In genomic region chr11:59776210-59777066, GRCh38 we compare ENCODE assay signal across 14 cellular contexts. TPM values are rescaled to one million over a fixed set of nuclear protein-coding genes. Genes with fewer than 3 reads are reported as not detected.
DNase-seq lines count a peak whose midpoint lies in the region; ATAC-seq, FAIRE-seq and TF ChIP-seq lines count a peak whose summit lies in the region.
"Had no signal": no experiment of that assay in that cellular context is flagged by ENCODE, and none has a peak within 500 bp of the region (broad histone marks: within the 10 kb centered on the region; RNA-seq: fewer than 3 reads in every experiment).

No MANE protein-coding gene starts in this region.

- H3K9me3 ChIP-seq in breast epithelium (no peaks in the 10 kb centered on the region), testis (no peaks in the 10 kb centered on the region)
- H3K9me3 ChIP-seq in naive thymus-derived CD4-positive, alpha-beta T cell (ENCODE audit: control insufficient read depth in 2 of 3, low read length in 3 of 3), result no peaks in the 10 kb centered on the region
- H3K9me3 ChIP-seq in CD4-positive, alpha-beta T cell (ENCODE audit: control insufficient read depth, low read length), result no peaks in the 10 kb centered on the region

- H3K36me3 Mint-ChIP-seq in MCF 10A (ENCODE audit: insufficient read depth, unreplicated experiment), result peaks cover 50% of the 10 kb centered on the region
- peaks cover 16% of the 10 kb centered on the region for H3K36me3 Mint-ChIP-seq in activated T-helper 1 cell treated with anti-CD3 and anti-CD28 coated beads, Interleukin-12 subunit alpha, Interleukin-12 subunit beta, Interleukin-2, Interleukin-4 antibody, amounts not matched to agents 30 ng/mL and 10 ng/mL and 1 ng/mL, durations not matched to agents 14 hours and 24 hours and 36 hours (ENCODE audit: low read depth)
- H3K36me3 Mint-ChIP-seq in naive thymus-derived CD4-positive, alpha-beta T cell, result peaks cover 0 to 55% (median 28%) of the 10 kb centered on the region in 5 donors
- H3K36me3 Mint-ChIP-seq in CD4-positive, alpha-beta T cell (ENCODE audit: low read depth), result no peaks in the 10 kb centered on the region

- POLR2A ChIA-PET in MCF 10A (lab: Yijun Ruan, JAX), result interaction anchor here (0.9 to 8.4 kb wide), 6 partner anchors 10 to 162 kb away, joined by 4 to 64 read pairs (median 6); partner anchors contain the start of genes MRPL16 and STX3
- POLR2A ChIA-PET in naive thymus-derived CD4-positive, alpha-beta T cell (lab: Charles Lee), result no interaction called here
- POLR2A ChIA-PET in CD4-positive, alpha-beta T cell (lab: Charles Lee), result interaction anchor here (2.2 kb wide), 1 partner anchor 21 kb away, joined by 5 read pairs; no protein-coding TSS in a partner anchor

- H3K4me3 Mint-ChIP-seq in MCF 10A (ENCODE audit: unreplicated experiment), result no peak overlapping the region
- H3K4me3 Mint-ChIP-seq in activated T-helper 1 cell treated with anti-CD3 and anti-CD28 coated beads, Interleukin-12 subunit alpha, Interleukin-12 subunit beta, Interleukin-2, Interleukin-4 antibody, amounts not matched to agents 30 ng/mL and 10 ng/mL and 1 ng/mL, durations not matched to agents 14 hours and 24 hours and 36 hours, result peak overlapping the region; percentile 23
- peak overlapping the region in 1 of 10 donors; percentile 16 for H3K4me3 Mint-ChIP-seq in naive thymus-derived CD4-positive, alpha-beta T cell
- no peak overlapping the region for H3K4me3 Mint-ChIP-seq in CD4-positive, alpha-beta T cell
- H3K4me3 Mint-ChIP-seq: naive B cell; T-helper 2 cell treated with Interferon-gamma antibody and Interleukin-4, amounts not matched to agents 5 μg/mL and 100 μg/mL, for 36 hours had no signal

- peaks cover 14% of the 10 kb centered on the region for H3K4me1 Mint-ChIP-seq in MCF 10A (ENCODE audit: insufficient read depth, unreplicated experiment)
- peaks cover 68% of the 10 kb centered on the region for H3K4me1 Mint-ChIP-seq in activated T-helper 1 cell treated with anti-CD3 and anti-CD28 coated beads, Interleukin-12 subunit alpha, Interleukin-12 subunit beta, Interleukin-2, Interleukin-4 antibody, amounts not matched to agents 30 ng/mL and 10 ng/mL and 1 ng/mL, durations not matched to agents 14 hours and 24 hours and 36 hours (ENCODE audit: low read depth)
- peaks cover 16 to 71% (median 23%) of the 10 kb centered on the region in 7 donors for H3K4me1 Mint-ChIP-seq in naive thymus-derived CD4-positive, alpha-beta T cell
- peaks cover 26% of the 10 kb centered on the region for H3K4me1 Mint-ChIP-seq in CD4-positive, alpha-beta T cell (ENCODE audit: low read depth)

- H3K27me3 ChIP-seq in breast epithelium, result no peaks in the 10 kb centered on the region
- no peaks in the 10 kb centered on the region for H3K27me3 ChIP-seq in naive thymus-derived CD4-positive, alpha-beta T cell (ENCODE audit: control insufficient read depth in 2 of 2, insufficient read depth in 2 of 2, low read length in 2 of 2)
- no peaks in the 10 kb centered on the region for H3K27me3 ChIP-seq in testis
- H3K27me3 ChIP-seq in CD4-positive, alpha-beta T cell (ENCODE audit: control insufficient read depth, insufficient read depth, low read length), result no peaks in the 10 kb centered on the region

- H3K4me1 ChIP-seq in breast epithelium (no peaks in the 10 kb centered on the region), testis (no peaks in the 10 kb centered on the region)
- H3K4me1 ChIP-seq in naive thymus-derived CD4-positive, alpha-beta T cell (ENCODE audit: control insufficient read depth in 2 of 2, insufficient read depth in 2 of 2, low read length in 2 of 2), result peaks cover 0 to 19% of the 10 kb centered on the region in 2 donors

- CTCF ChIA-PET in MCF 10A (lab: Yijun Ruan, JAX), result interaction anchor here (0.6 to 3.5 kb wide), 7 partner anchors 9 to 723 kb away, joined by 3 to 19 read pairs (median 3); partner anchors contain the start of gene STX3
- CTCF ChIA-PET in naive thymus-derived CD4-positive, alpha-beta T cell (lab: Charles Lee), result interaction anchor here (1.0 kb wide), 1 partner anchor 23 kb away, joined by 3 read pairs; no protein-coding TSS in a partner anchor
- CTCF ChIA-PET in CD4-positive, alpha-beta T cell (lab: Charles Lee), result interaction anchor here (1.4 kb wide), 1 partner anchor 18 kb away, joined by 3 read pairs; no protein-coding TSS in a partner anchor

- no peaks in the 10 kb centered on the region for H3K27me3 Mint-ChIP-seq in MCF 10A (ENCODE audit: insufficient read depth, unreplicated experiment)
- H3K27me3 Mint-ChIP-seq in activated T-helper 1 cell treated with anti-CD3 and anti-CD28 coated beads, Interleukin-12 subunit alpha, Interleukin-12 subunit beta, Interleukin-2, Interleukin-4 antibody, amounts not matched to agents 30 ng/mL and 10 ng/mL and 1 ng/mL, durations not matched to agents 14 hours and 24 hours and 36 hours (ENCODE audit: insufficient read depth), result no peaks in the 10 kb centered on the region
- no peaks in the 10 kb centered on the region for H3K27me3 Mint-ChIP-seq in naive thymus-derived CD4-positive, alpha-beta T cell
- no peaks in the 10 kb centered on the region for H3K27me3 Mint-ChIP-seq in CD4-positive, alpha-beta T cell
- H3K27me3 Mint-ChIP-seq: naive B cell had no signal

- BruUV-seq in MCF 10A (replicated peaks; lab: Mats Ljungman, UMichigan), result no TSS peak

- TF ChIP-seq POLR2A in breast epithelium (IDR thresholded peaks at IDR 0.05) (no peak), testis (IDR thresholded peaks at IDR 0.05) (no peak)

- H3K4me3 ChIP-seq in breast epithelium, result no peak overlapping the region
- H3K4me3 ChIP-seq in naive thymus-derived CD4-positive, alpha-beta T cell (ENCODE audit: low read length), result no peak overlapping the region
- no peak overlapping the region for H3K4me3 ChIP-seq in testis

- TF ChIP-seq CTCF in MCF 10A (IDR thresholded peaks at IDR 0.05; ENCODE audit: unreplicated experiment) (no peak), breast epithelium (IDR thresholded peaks at IDR 0.05) (no peak), testis (IDR thresholded peaks at IDR 0.05) (no peak)
- no peak for TF ChIP-seq CTCF in CD4-positive, alpha-beta T cell (IDR thresholded peaks at IDR 0.05)

- peak overlapping the region in 1 of 2 donors; percentile 50 for H3K27ac ChIP-seq in breast epithelium
- H3K27ac ChIP-seq in naive thymus-derived CD4-positive, alpha-beta T cell (ENCODE audit: low read depth, low read length), result no peak overlapping the region
- H3K27ac ChIP-seq in testis, result no peak overlapping the region
- H3K27ac ChIP-seq in CD4-positive, alpha-beta T cell (ENCODE audit: low read depth, low read length), result no peak overlapping the region

- H3K9me3 Mint-ChIP-seq in MCF 10A (ENCODE audit: unreplicated experiment), result no peaks in the 10 kb centered on the region
- peaks cover under 1% of the 10 kb centered on the region for H3K9me3 Mint-ChIP-seq in activated T-helper 1 cell treated with anti-CD3 and anti-CD28 coated beads, Interleukin-12 subunit alpha, Interleukin-12 subunit beta, Interleukin-2, Interleukin-4 antibody, amounts not matched to agents 30 ng/mL and 10 ng/mL and 1 ng/mL, durations not matched to agents 14 hours and 24 hours and 36 hours
- no peaks in the 10 kb centered on the region for H3K9me3 Mint-ChIP-seq in naive thymus-derived CD4-positive, alpha-beta T cell
- no peaks in the 10 kb centered on the region for H3K9me3 Mint-ChIP-seq in CD4-positive, alpha-beta T cell

- intact Hi-C loops in MCF 10A (cut with micrococcal nuclease), result loop anchor here (1.0 kb wide), 1 partner anchor 20 kb away; no protein-coding TSS in a partner anchor
- intact Hi-C loops in breast epithelium (cut with DNase I; ENCODE audit: low total_unique reads), result no loop called here
- intact Hi-C loops in activated T-helper 1 cell treated with anti-CD3 and anti-CD28 coated beads, Interleukin-12 subunit alpha, Interleukin-12 subunit beta, Interleukin-2, Interleukin-4 antibody, amounts not matched to agents 30 ng/mL and 10 ng/mL and 1 ng/mL, durations not matched to agents 14 hours and 24 hours and 36 hours (cut with micrococcal nuclease), result loop anchor here (2.0 kb wide), 2 partner anchors 22 to 34 kb away; partner anchors contain the start of genes MRPL16 and STX3
- intact Hi-C loops in naive thymus-derived CD4-positive, alpha-beta T cell (cut with micrococcal nuclease), result no loop called here
- intact Hi-C loops in testis (cut with DNase I; ENCODE audit: low total_unique reads), result no loop called here
- intact Hi-C loops in CD4-positive, alpha-beta T cell (cut with DNase I, micrococcal nuclease), result no loop called here

- ATAC-seq in naive thymus-derived CD4-positive, alpha-beta T cell, result no peak
- ATAC-seq in CD4-positive, alpha-beta T cell (ENCODE audit: poor library complexity), result no peak

- WGBS in testis, 2 donors, result 84% methylated on average over 5 of the region's 5 CpGs

- no peaks in the 10 kb centered on the region for H3K36me3 ChIP-seq in breast epithelium
- no peaks in the 10 kb centered on the region for H3K36me3 ChIP-seq in naive thymus-derived CD4-positive, alpha-beta T cell (ENCODE audit: control insufficient read depth in 2 of 3, insufficient read depth in 3 of 3, low read length in 3 of 3)
- H3K36me3 ChIP-seq in testis (ENCODE audit: low read depth, missing control alignments), result no peaks in the 10 kb centered on the region

- H3K27ac Mint-ChIP-seq in MCF 10A (ENCODE audit: low read depth, unreplicated experiment), result no peak overlapping the region
- peak overlapping the region; percentile 50 for H3K27ac Mint-ChIP-seq in activated T-helper 1 cell treated with anti-CD3 and anti-CD28 coated beads, Interleukin-12 subunit alpha, Interleukin-12 subunit beta, Interleukin-2, Interleukin-4 antibody, amounts not matched to agents 30 ng/mL and 10 ng/mL and 1 ng/mL, durations not matched to agents 14 hours and 24 hours and 36 hours
- peak overlapping the region in 2 of 9 donors; percentile 40 to 55 for H3K27ac Mint-ChIP-seq in naive thymus-derived CD4-positive, alpha-beta T cell
- no peak overlapping the region for H3K27ac Mint-ChIP-seq in CD4-positive, alpha-beta T cell
- H3K27ac Mint-ChIP-seq: naive B cell; T-helper 2 cell treated with Interferon-gamma antibody and Interleukin-4, amounts not matched to agents 5 μg/mL and 100 μg/mL, for 36 hours had no signal

- peak; percentile 42 for FAIRE-seq in urothelium cell line (lab: Jason Lieb, UNC)
- FAIRE-seq: GM12892 had no signal

- DNase-seq in MCF 10A (ENCODE audit: unreplicated experiment) (peak; percentile 94), breast epithelium (ENCODE audit: low spot score in 2 of 2) (no peak), kidney glomerular epithelial cell (lab: John Stamatoyannopoulos, UW) (peak; percentile 92), urothelium cell line (ENCODE audit: low spot score) (peak; percentile 89), testis (no peak)
- DNase-seq in activated T-helper 1 cell treated with anti-CD3 and anti-CD28 coated beads, Interleukin-12 subunit alpha, Interleukin-12 subunit beta, Interleukin-2, Interleukin-4 antibody, amounts not matched to agents 30 ng/mL and 10 ng/mL and 1 ng/mL, durations not matched to agents 14 hours and 24 hours and 36 hours (ENCODE audit: low spot score), result no peak
- DNase-seq in naive thymus-derived CD4-positive, alpha-beta T cell, result no peak
- no peak for DNase-seq in CD4-positive, alpha-beta T cell
- DNase-seq: activated naive CD4-positive, alpha-beta T cell treated with anti-CD3 and anti-CD28 coated beads, Interleukin-2, amount 50 U/mL, for 16 hours; C1 segment of cervical spinal cord; naive B cell; NCI-H2227 treated with DMSO at 0.1 percent for 48 hours had no signal

RNA-seq across cellular contexts. Expression of gene STX3, which starts 21.3 kb away (rescaled TPM):
- 12.1 and 22.1 TPM in 2 replicates for total RNA-seq in MCF 10A (2022)
- total RNA-seq in breast epithelium, result 10 to 100 TPM; 32.2 to 58.8 (median 53.7) TPM
- 26.2 and 28.4 TPM in 2 replicates for total RNA-seq in activated T-helper 1 cell treated with anti-CD3 and anti-CD28 coated beads, Interleukin-12 subunit alpha, Interleukin-12 subunit beta, Interleukin-2, Interleukin-4 antibody, amounts not matched to agents 30 ng/mL and 10 ng/mL and 1 ng/mL, durations not matched to agents 14 hours and 24 hours and 36 hours
- 10 to 100 TPM in 4 of 5 experiments, 1 to 10 TPM in 1; 9.0 to 67.4 (median 15.1) TPM for total RNA-seq in naive thymus-derived CD4-positive, alpha-beta T cell
- polyA plus RNA-seq in naive thymus-derived CD4-positive, alpha-beta T cell, result 1 to 10 TPM; 3.5 to 4.2 TPM
- total RNA-seq in testis, result 100 to 1,000 TPM in 1 of 2 donors, 10 to 100 TPM in 1; 94.3 to 103 TPM
- 25.3 TPM for polyA plus RNA-seq in testis (ENCODE audit: insufficient read depth, low read depth, low replicate concordance)
- total RNA-seq in CD4-positive, alpha-beta T cell, result 1 to 10 TPM; 4.6 to 6.4 TPM

RNA-seq across cellular contexts. Expression of gene MRPL16, which starts 34.1 kb away (rescaled TPM):
- total RNA-seq in MCF 10A (2022) (31.8 and 39.8 TPM in 2 replicates), breast epithelium (10 to 100 TPM; 36.3 to 41.4 (median 37.4) TPM), testis (100 to 1,000 TPM in 1 of 2 donors, 10 to 100 TPM in 1; 87.9 to 103 TPM)
- 88.3 and 93.9 TPM in 2 replicates for total RNA-seq in activated T-helper 1 cell treated with anti-CD3 and anti-CD28 coated beads, Interleukin-12 subunit alpha, Interleukin-12 subunit beta, Interleukin-2, Interleukin-4 antibody, amounts not matched to agents 30 ng/mL and 10 ng/mL and 1 ng/mL, durations not matched to agents 14 hours and 24 hours and 36 hours
- total RNA-seq in naive thymus-derived CD4-positive, alpha-beta T cell, result 10 to 100 TPM; 25.1 to 65.6 (median 35.2) TPM
- 100 to 1,000 TPM in 1 of 2 donors, 10 to 100 TPM in 1; 79.5 to 108 TPM for polyA plus RNA-seq in naive thymus-derived CD4-positive, alpha-beta T cell
- polyA plus RNA-seq in testis (ENCODE audit: insufficient read depth, low read depth, low replicate concordance), result 65.8 TPM
- 10 to 100 TPM; 22.8 to 24.6 TPM for total RNA-seq in CD4-positive, alpha-beta T cell

Comparison
In these comparisons a context has a peak if more than half of its experiments do, and no peak if none do; other contexts are left out.
1. DNase-seq: peak in MCF 10A (single experiment), kidney glomerular epithelial cell (single experiment) and urothelium cell line (single experiment); none in breast epithelium (0 of 2), activated T-helper 1 cell treated with anti-CD3 and anti-CD28 coated beads, Interleukin-12 subunit alpha, Interleukin-12 subunit beta, Interleukin-2, Interleukin-4 antibody, amounts not matched to agents 30 ng/mL and 10 ng/mL and 1 ng/mL, durations not matched to agents 14 hours and 24 hours and 36 hours (single experiment), naive thymus-derived CD4-positive, alpha-beta T cell (0 of 9), testis (single experiment) and CD4-positive, alpha-beta T cell (0 of 10).
2. intact Hi-C loops: an anchor here in MCF 10A (1.0 kb wide) and activated T-helper 1 cell treated with anti-CD3 and anti-CD28 coated beads, Interleukin-12 subunit alpha, Interleukin-12 subunit beta, Interleukin-2, Interleukin-4 antibody, amounts not matched to agents 30 ng/mL and 10 ng/mL and 1 ng/mL, durations not matched to agents 14 hours and 24 hours and 36 hours (2.0 kb wide); none called in breast epithelium, naive thymus-derived CD4-positive, alpha-beta T cell, testis and CD4-positive, alpha-beta T cell.